Comparison of ENCODE assay signal across 23 cellular contexts in the genomic region with DNA sequence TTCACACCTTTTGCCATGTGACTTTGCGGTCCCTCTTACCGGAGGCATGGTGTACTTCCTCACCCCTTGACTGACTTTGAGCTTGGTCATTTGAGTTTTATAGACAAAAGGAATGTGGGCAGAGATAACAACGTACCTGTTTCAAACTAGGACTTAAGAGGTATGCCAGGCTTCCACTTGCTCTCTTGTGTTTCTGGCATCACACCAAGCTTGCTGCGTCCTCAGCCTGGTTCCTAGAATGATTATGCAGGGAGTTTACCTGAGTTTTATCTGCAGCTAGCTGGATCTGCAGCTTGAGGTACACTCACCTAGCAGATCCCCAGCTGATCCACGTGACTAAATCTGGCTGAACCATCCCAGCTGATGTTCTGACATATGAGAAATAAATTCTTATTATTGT.
"Had no signal": no experiment of that assay in that cellular context is flagged by ENCODE, and none has a peak within 500 bp of the region (broad histone marks: within the 10 kb centered on the region; RNA-seq: fewer than 3 reads in every experiment).

No MANE protein-coding gene starts in this region.

- H3K27me3 ChIP-seq: colonic mucosa, esophagus muscularis mucosa, foreskin keratinocyte, gastroesophageal sphincter, heart left ventricle, hepatocyte, left lung had no signal

- H3K4me2 ChIP-seq: hepatocyte had no signal

- DNase-seq: cerebellar nuclear complex; colonic mucosa; cortex of kidney; effector CD8-positive, alpha-beta T cell; effector memory CD8-positive, alpha-beta T cell; endodermal cell; erythroblast; heart left ventricle; immature natural killer cell; islet precursor cell; left cardiac atrium; left lung; left ventricle myocardium superior; lower lobe of right lung; mesenchymal stem cell; mucosa of descending colon had no signal

- H3K36me3 ChIP-seq: colonic mucosa, esophagus muscularis mucosa, gastroesophageal sphincter, heart left ventricle, left lung, lower lobe of right lung had no signal

- H3K4me1 ChIP-seq: colonic mucosa, esophagus muscularis mucosa, foreskin keratinocyte, gastroesophageal sphincter, heart left ventricle, left lung, lower lobe of right lung had no signal

- ATAC-seq: effector memory CD8-positive, alpha-beta T cell; gastroesophageal sphincter; heart left ventricle; left cardiac atrium; left lung; left ventricle myocardium superior; mucosa of descending colon had no signal

- H2AFZ ChIP-seq: hepatocyte had no signal

- H3K4me3 ChIP-seq: colonic mucosa, esophagus muscularis mucosa, gastroesophageal sphincter, heart left ventricle, hepatocyte, left lung, lower lobe of right lung, mucosa of descending colon had no signal

- FAIRE-seq: endometrium, frontal cortex had no signal

- H3K27ac ChIP-seq: colonic mucosa, epithelial cell of prostate, esophagus muscularis mucosa, foreskin keratinocyte, gastroesophageal sphincter, heart left ventricle, hepatocyte, left lung, lower lobe of right lung had no signal

- H3K79me2 ChIP-seq: hepatocyte had no signal

- H3K9me3 ChIP-seq: colonic mucosa, esophagus muscularis mucosa, gastroesophageal sphincter, heart left ventricle, left lung, lower lobe of right lung, mucosa of descending colon had no signal
